In the genomic region with DNA sequence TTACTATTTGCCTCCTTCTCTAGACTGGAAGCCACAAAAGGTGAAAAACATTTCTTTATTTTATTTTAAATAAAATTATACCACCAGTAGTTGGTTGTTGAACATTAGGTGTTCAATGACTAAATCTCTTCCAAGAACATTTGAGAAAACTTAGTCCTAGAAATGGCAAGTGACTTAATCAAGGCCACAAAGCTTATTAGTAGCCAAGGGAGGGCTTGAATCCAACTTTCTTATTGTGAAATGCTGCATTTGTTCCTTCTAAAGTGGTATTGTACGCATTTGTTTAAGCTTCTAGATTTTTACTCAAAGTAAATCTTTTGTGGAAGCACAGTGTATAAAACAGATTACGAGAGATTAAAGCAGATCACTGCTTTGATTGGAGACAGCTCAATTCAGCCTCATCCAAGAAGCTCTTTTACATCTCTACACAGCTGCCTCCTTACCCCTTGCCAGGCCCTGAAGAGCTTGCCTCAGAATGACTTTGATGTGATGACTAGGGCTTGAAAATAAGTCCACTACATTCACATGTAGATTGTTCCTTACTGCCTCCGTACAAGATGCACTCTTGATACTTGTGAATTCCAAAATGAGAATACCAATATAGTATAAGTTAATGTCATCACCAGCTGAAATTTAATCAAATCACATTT, we compare ENCODE assay signal across 20 cellular contexts.
"Had no signal": no experiment of that assay in that cellular context is flagged by ENCODE, and none has a peak within 500 bp of the region (broad histone marks: within the 10 kb centered on the region; RNA-seq: fewer than 3 reads in every experiment).

No MANE protein-coding gene starts in this region.

- H3K27ac ChIP-seq: colonic mucosa, gastroesophageal sphincter, left lung, neutrophil, right atrium auricular region, sigmoid colon, stomach had no signal

- H3K36me3 ChIP-seq: colonic mucosa, gastroesophageal sphincter, left lung, neutrophil, right atrium auricular region, sigmoid colon, stomach had no signal

- H3K27me3 ChIP-seq: colonic mucosa, gastroesophageal sphincter, left lung, neutrophil, right atrium auricular region, sigmoid colon, stomach had no signal

- H3K4me3 ChIP-seq: colonic mucosa, gastroesophageal sphincter, left lung, lung, right atrium auricular region, sigmoid colon, stomach had no signal

- ATAC-seq: gastroesophageal sphincter, left lung had no signal

- H3K4me1 ChIP-seq: colonic mucosa, gastroesophageal sphincter, left lung, right atrium auricular region, sigmoid colon, stomach had no signal

- DNase-seq: colonic mucosa; effector CD4-positive, alpha-beta T cell; endodermal cell; erythroblast; glutamatergic neuron; left lung; mesendoderm; naive B cell; nephron progenitor cell; sigmoid colon; small intestine; stimulated activated CD4-positive, alpha-beta T cell treated with anti-CD3 and anti-CD28 coated beads, Interleukin-12 subunit alpha, Interleukin-12 subunit beta, amount 100 ng/mL, for 4 hours; stimulated activated naive CD4-positive, alpha-beta T cell; stomach; substantia nigra; trophoblast cell had no signal

- H3K9me3 ChIP-seq: colonic mucosa, gastroesophageal sphincter, left lung, neutrophil, right atrium auricular region, sigmoid colon, stomach had no signal
